Comparison of ENCODE assay signal across 7 cellular contexts in genomic region chr18:9673296-9674251, GRCh38. TPM values are rescaled to one million over a fixed set of nuclear protein-coding genes. Genes with fewer than 3 reads are reported as not detected.
DNase-seq lines count a peak whose midpoint lies in the region; ATAC-seq and TF ChIP-seq lines count a peak whose summit lies in the region.

No MANE protein-coding gene starts in this region.

- TF ChIP-seq CTCF in astrocyte of the spinal cord (IDR thresholded peaks at IDR 0.05; ENCODE audit: low read depth, low read length): peak; percentile 34
- no peak for TF ChIP-seq CTCF in testis (IDR thresholded peaks at IDR 0.05)

- no peak for TF ChIP-seq POLR2A in testis (IDR thresholded peaks at IDR 0.05)

- H3K36me3 ChIP-seq in testis (ENCODE audit: low read depth, missing control alignments): no peaks in the 10 kb centered on the region

- intact Hi-C loops in testis (cut with DNase I; ENCODE audit: low total_unique reads): no loop called here

- DNase-seq in G401 (ENCODE audit: low spot score): peak; percentile 34
- DNase-seq in NOMO-1 treated with DMSO at 0.1 percent for 48 hours (lab: John Stamatoyannopoulos, UW; ENCODE audit: unreplicated experiment): peak; percentile 92
- peak; percentile 61 for DNase-seq in astrocyte of the spinal cord (ENCODE audit: low read depth, low spot score)
- DNase-seq in islet precursor cell: peak; percentile 70
- peak; percentile 56 for DNase-seq in testis

- H3K9me3 ChIP-seq in testis: no peaks in the 10 kb centered on the region

- WGBS in testis, 2 donors: 42 to 51% methylated on average over 8 of the region's 8 CpGs

- in situ Hi-C loops in G401 (cut with HindIII; ENCODE audit: low sequenced_read_pairs) (no loop called here), astrocyte of the spinal cord (cut with HindIII; ENCODE audit: low sequenced_read_pairs) (no loop called here)

- H3K27me3 ChIP-seq in testis: no peaks in the 10 kb centered on the region

- no peak overlapping the region for H3K4me3 ChIP-seq in astrocyte of the spinal cord (ENCODE audit: low read depth, low read length)
- H3K4me3 ChIP-seq in testis: no peak overlapping the region

- ATAC-seq in GM19328 (IDR thresholded peaks at IDR 0.05; ENCODE audit: unreplicated experiment) (peak; percentile 96), HG03175 (IDR thresholded peaks at IDR 0.05; ENCODE audit: unreplicated experiment) (peak; percentile 99)

- no peaks in the 10 kb centered on the region for H3K4me1 ChIP-seq in testis

- H3K27ac ChIP-seq in testis: no peak overlapping the region

RNA-seq across cellular contexts. Expression of gene RAB31, which starts 34.5 kb away (rescaled TPM):
- total RNA-seq in G401 (2014; rRNA removed; shearing (Covaris generic)): 36.6 and 64.3 TPM in 2 replicates
- 100 to 1,000 TPM in 1 of 2 donors, 10 to 100 TPM in 1; 75.9 to 110 TPM for total RNA-seq in testis
- 81.5 TPM for polyA plus RNA-seq in testis (ENCODE audit: insufficient read depth, low read depth, low replicate concordance)

RNA-seq across cellular contexts. Expression of gene PPP4R1, which starts 59.2 kb away (rescaled TPM):
- 70.9 and 74.5 TPM in 2 replicates for total RNA-seq in G401 (2014; rRNA removed; shearing (Covaris generic))
- 100 to 1,000 TPM in 1 of 2 donors, 10 to 100 TPM in 1; 91.8 to 136 TPM for total RNA-seq in testis
- 128 TPM for polyA plus RNA-seq in testis (ENCODE audit: insufficient read depth, low read depth, low replicate concordance)

Comparison
In these comparisons a context has a peak if more than half of its experiments do, and no peak if none do; other contexts are left out.
1. DNase-seq: peak in every context shown above with its lines; median percentile 92 in NOMO-1 treated with DMSO at 0.1 percent for 48 hours; 70 in islet precursor cell; 61 in astrocyte of the spinal cord; 56 in testis; 34 in G401.